ENCODE assay signal across 1 cellular context in genomic region chr17:63821809-63822208, GRCh38.
TF ChIP-seq lines count a peak whose summit lies in the region.

No MANE protein-coding gene starts in this region.

TF ChIP-seq in K562, 482 proteins besides CTCF, POLR2A, EP300 and RAD21:
- TF ChIP-seq, protein P1, sequence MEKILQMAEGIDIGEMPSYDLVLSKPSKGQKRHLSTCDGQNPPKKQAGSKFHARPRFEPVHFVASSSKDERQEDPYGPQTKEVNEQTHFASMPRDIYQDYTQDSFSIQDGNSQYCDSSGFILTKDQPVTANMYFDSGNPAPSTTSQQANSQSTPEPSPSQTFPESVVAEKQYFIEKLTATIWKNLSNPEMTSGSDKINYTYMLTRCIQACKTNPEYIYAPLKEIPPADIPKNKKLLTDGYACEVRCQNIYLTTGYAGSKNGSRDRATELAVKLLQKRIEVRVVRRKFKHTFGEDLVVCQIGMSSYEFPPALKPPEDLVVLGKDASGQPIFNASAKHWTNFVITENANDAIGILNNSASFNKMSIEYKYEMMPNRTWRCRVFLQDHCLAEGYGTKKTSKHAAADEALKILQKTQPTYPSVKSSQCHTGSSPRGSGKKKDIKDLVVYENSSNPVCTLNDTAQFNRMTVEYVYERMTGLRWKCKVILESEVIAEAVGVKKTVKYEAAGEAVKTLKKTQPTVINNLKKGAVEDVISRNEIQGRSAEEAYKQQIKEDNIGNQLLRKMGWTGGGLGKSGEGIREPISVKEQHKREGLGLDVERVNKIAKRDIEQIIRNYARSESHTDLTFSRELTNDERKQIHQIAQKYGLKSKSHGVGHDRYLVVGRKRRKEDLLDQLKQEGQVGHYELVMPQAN (IDR thresholded peaks at IDR 0.05; ENCODE audit: borderline replicate concordance), result no peak
- no peak for TF ChIP-seq ZNF24 (IDR thresholded peaks at IDR 0.05)
- TF ChIP-seq, protein P2, sequence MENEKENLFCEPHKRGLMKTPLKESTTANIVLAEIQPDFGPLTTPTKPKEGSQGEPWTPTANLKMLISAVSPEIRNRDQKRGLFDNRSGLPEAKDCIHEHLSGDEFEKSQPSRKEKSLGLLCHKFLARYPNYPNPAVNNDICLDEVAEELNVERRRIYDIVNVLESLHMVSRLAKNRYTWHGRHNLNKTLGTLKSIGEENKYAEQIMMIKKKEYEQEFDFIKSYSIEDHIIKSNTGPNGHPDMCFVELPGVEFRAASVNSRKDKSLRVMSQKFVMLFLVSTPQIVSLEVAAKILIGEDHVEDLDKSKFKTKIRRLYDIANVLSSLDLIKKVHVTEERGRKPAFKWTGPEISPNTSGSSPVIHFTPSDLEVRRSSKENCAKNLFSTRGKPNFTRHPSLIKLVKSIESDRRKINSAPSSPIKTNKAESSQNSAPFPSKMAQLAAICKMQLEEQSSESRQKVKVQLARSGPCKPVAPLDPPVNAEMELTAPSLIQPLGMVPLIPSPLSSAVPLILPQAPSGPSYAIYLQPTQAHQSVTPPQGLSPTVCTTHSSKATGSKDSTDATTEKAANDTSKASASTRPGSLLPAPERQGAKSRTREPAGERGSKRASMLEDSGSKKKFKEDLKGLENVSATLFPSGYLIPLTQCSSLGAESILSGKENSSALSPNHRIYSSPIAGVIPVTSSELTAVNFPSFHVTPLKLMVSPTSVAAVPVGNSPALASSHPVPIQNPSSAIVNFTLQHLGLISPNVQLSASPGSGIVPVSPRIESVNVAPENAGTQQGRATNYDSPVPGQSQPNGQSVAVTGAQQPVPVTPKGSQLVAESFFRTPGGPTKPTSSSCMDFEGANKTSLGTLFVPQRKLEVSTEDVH (IDR thresholded peaks at IDR 0.05; ENCODE audit: low read depth, partially characterized antibody), result peak; percentile 0
- 0 out of 2 replicates have a peak, but pooled peaks have one; percentile 5 for TF ChIP-seq MYNN (IDR thresholded peaks at IDR 0.05)
- TF ChIP-seq MYNN (CRISPR knock-in tag; IDR thresholded peaks at IDR 0.05), result no peak
